ENCODE assay signal across 11 cellular contexts in genomic region chr6:142313284-142313683, GRCh38. TPM values are rescaled to one million over a fixed set of nuclear protein-coding genes. Genes with fewer than 3 reads are reported as not detected.
A peak's percentile ranks its signal among the peaks of the same experiment; 100 is the strongest.
DNase-seq lines count a peak whose midpoint lies in the region; ATAC-seq and TF ChIP-seq lines count a peak whose summit lies in the region.
"Had no signal": no experiment of that assay in that cellular context is flagged by ENCODE, and none has a peak within 500 bp of the region (broad histone marks: within the 10 kb centered on the region; RNA-seq: fewer than 3 reads in every experiment).

No MANE protein-coding gene starts in this region.

- H3K4me3 ChIP-seq in fibroblast of the aortic adventitia (ENCODE audit: low read depth, low read length) (no peak overlapping the region), trophoblast cell (ENCODE audit: low read depth, low read length) (no peak overlapping the region), A673 (ENCODE audit: low read depth, low read length, poor library complexity, severe bottlenecking) (no peak overlapping the region)

- no peaks in the 10 kb centered on the region for H3K36me3 ChIP-seq in trophoblast cell (ENCODE audit: control insufficient read depth in 1 of 2, insufficient read depth in 2 of 2, low read length in 2 of 2)
- H3K36me3 ChIP-seq in A673 (ENCODE audit: insufficient read depth, low read length, poor library complexity, severe bottlenecking): no peaks in the 10 kb centered on the region

- ATAC-seq in HG02610 (IDR thresholded peaks at IDR 0.05; ENCODE audit: unreplicated experiment): no peak
- ATAC-seq: naive thymus-derived CD4-positive, alpha-beta T cell had no signal

- no peak overlapping the region for H3T11ph ChIP-seq in H9 (ENCODE audit: low read length)

- H3K27me3 ChIP-seq in trophoblast cell (ENCODE audit: insufficient read depth, low read length): no peaks in the 10 kb centered on the region
- H3K27me3 ChIP-seq in A673 (replicated peaks; ENCODE audit: insufficient read depth, low read depth, low read length, poor library complexity): no peaks in the 10 kb centered on the region
- H3K27me3 ChIP-seq in H9 (ENCODE audit: insufficient read depth, low read length): no peaks in the 10 kb centered on the region

- no peak overlapping the region for H3K23ac ChIP-seq in trophoblast cell (ENCODE audit: low read length)
- H3K23ac ChIP-seq in H9 (ENCODE audit: insufficient read length, low read depth, low read length): no peak overlapping the region

- no peak overlapping the region for H3K4me3 Mint-ChIP-seq in H9
- H3K4me3 Mint-ChIP-seq: naive thymus-derived CD4-positive, alpha-beta T cell had no signal

- H2BK5ac ChIP-seq in trophoblast cell (ENCODE audit: low read depth, low read length, poor library complexity) (no peak overlapping the region), H9 (ENCODE audit: insufficient read length, low read length) (no peak overlapping the region)

- DNase-seq in GM04504 (ENCODE audit: low read depth): peak; percentile 74
- DNase-seq in SK-MEL-5 (ENCODE audit: low read depth, low spot score): peak; percentile 58
- peak; percentile 72 for DNase-seq in fibroblast of the aortic adventitia (ENCODE audit: low read depth)
- DNase-seq in trophoblast cell: peak; percentile 66 to 82
- DNase-seq in A673 (ENCODE audit: low spot score): no peak
- no peak for DNase-seq in H9
- DNase-seq: naive thymus-derived CD4-positive, alpha-beta T cell; NCI-H146; NCI-H526 treated with DMSO at 0.1 percent for 48 hours; SHP77 treated with DMSO at 0.1 percent for 48 hours had no signal

- no peak overlapping the region for H4K91ac ChIP-seq in trophoblast cell (ENCODE audit: low read depth, low read length)
- H4K91ac ChIP-seq in H9 (ENCODE audit: insufficient read length, low read depth, low read length): no peak overlapping the region

- H3K14ac ChIP-seq in trophoblast cell (ENCODE audit: low read length) (no peak overlapping the region), H9 (ENCODE audit: insufficient read depth, low read length) (no peak overlapping the region)

- H3K9me3 ChIP-seq in trophoblast cell (ENCODE audit: insufficient read depth, low read depth, low read length) (no peaks in the 10 kb centered on the region), A673 (ENCODE audit: low read depth, low read length, poor library complexity, severe bottlenecking) (no peaks in the 10 kb centered on the region), H9 (ENCODE audit: control insufficient read depth, low read depth, low read length) (no peaks in the 10 kb centered on the region)

- H2BK120ac ChIP-seq in trophoblast cell (ENCODE audit: insufficient read depth, low read length, poor library complexity) (no peak overlapping the region), H9 (ENCODE audit: low read depth, low read length, poor library complexity, severe bottlenecking) (no peak overlapping the region)

- in situ Hi-C loops in SK-MEL-5 (cut with HindIII; ENCODE audit: low pct_unique_long_range_greater_than_20kb, low sequenced_read_pairs): no loop called here

- H3K27ac ChIP-seq in trophoblast cell (ENCODE audit: low read depth, low read length): no peak overlapping the region
- no peak overlapping the region for H3K27ac ChIP-seq in A673 (ENCODE audit: low read depth, low read length, poor library complexity, severe bottlenecking)
- no peak overlapping the region for H3K27ac ChIP-seq in H9 (ENCODE audit: insufficient read length, low read depth, low read length)

- H3K27me3 Mint-ChIP-seq in H9 (ENCODE audit: low read depth): no peaks in the 10 kb centered on the region

- TF ChIP-seq CTCF in fibroblast of the aortic adventitia (IDR thresholded peaks at IDR 0.05; ENCODE audit: insufficient read depth, low read length): no peak
- no peak for TF ChIP-seq CTCF in A673 (conservative IDR thresholded peaks at IDR 0.05; ENCODE audit: low read depth, low read length)
- no peak for TF ChIP-seq CTCF in H9 (conservative IDR thresholded peaks at IDR 0.05)

- H3K4me1 Mint-ChIP-seq in H9: no peaks in the 10 kb centered on the region

- no peak overlapping the region for H2BK15ac ChIP-seq in H9 (ENCODE audit: low read depth, low read length)

- H3K4me1 ChIP-seq in trophoblast cell (ENCODE audit: control insufficient read depth in 1 of 2, insufficient read depth in 2 of 2, low read length in 2 of 2) (peaks cover 4% of the 10 kb centered on the region in 2 experiments), A673 (ENCODE audit: insufficient read depth, low read length, poor library complexity, severe bottlenecking) (no peaks in the 10 kb centered on the region), H9 (ENCODE audit: insufficient read depth, low read length) (no peaks in the 10 kb centered on the region)

- H3K9me3 Mint-ChIP-seq in H9: no peaks in the 10 kb centered on the region
- H3K9me3 Mint-ChIP-seq: naive thymus-derived CD4-positive, alpha-beta T cell had no signal

- CTCF ChIA-PET in A673 (lab: Charles Lee): no interaction called here

- H4K8ac ChIP-seq in trophoblast cell (ENCODE audit: low read depth, low read length) (no peak overlapping the region), H9 (replicated peaks; ENCODE audit: insufficient read length, low read depth, low read length) (no peak overlapping the region)

- intact Hi-C loops in A673 (cut with micrococcal nuclease; ENCODE audit: unreplicated experiment): no loop called here

- no peaks in the 10 kb centered on the region for H3K79me1 ChIP-seq in trophoblast cell (ENCODE audit: low read length)
- no peaks in the 10 kb centered on the region for H3K79me1 ChIP-seq in H9 (ENCODE audit: insufficient read depth, low read depth, low read length, poor library complexity, severe bottlenecking)

- H2AK5ac ChIP-seq in trophoblast cell (ENCODE audit: low read length) (no peak overlapping the region), H9 (ENCODE audit: insufficient read length, low read length) (no peak overlapping the region)

- H3K9ac ChIP-seq in trophoblast cell (ENCODE audit: low read length): no peak overlapping the region
- H3K9ac ChIP-seq in H9 (ENCODE audit: extremely low read depth, insufficient read length, low read length): no peak overlapping the region

- WGBS in trophoblast cell (ENCODE audit: extremely low coverage, insufficient coverage, insufficient read length): no CpG with 5 or more reads among the region's 2 CpGs
- WGBS in H9 (ENCODE audit: extremely low coverage, insufficient read length, low lambda C conversion rate): no CpG with 5 or more reads among the region's 2 CpGs

- H3K4ac ChIP-seq in trophoblast cell (ENCODE audit: low read depth, low read length): no peak overlapping the region
- no peak overlapping the region for H3K4ac ChIP-seq in H9 (ENCODE audit: low read depth, low read length)

- H3K56ac ChIP-seq in H9 (ENCODE audit: insufficient read length, low read depth, low read length): no peak overlapping the region

- POLR2A ChIA-PET in A673 (lab: Charles Lee; ENCODE audit: low non-redundant PET): no interaction called here

- no peak overlapping the region for H3K18ac ChIP-seq in trophoblast cell (ENCODE audit: low read length)
- H3K18ac ChIP-seq in H9 (ENCODE audit: insufficient read length, low read depth, low read length): no peak overlapping the region

- no TSS peak for BruUV-seq in A673 (replicated peaks; lab: Mats Ljungman, UMichigan)

- H4K5ac ChIP-seq in H9 (ENCODE audit: insufficient read length, low read depth, low read length): no peak overlapping the region

- no peaks in the 10 kb centered on the region for H3K79me2 ChIP-seq in trophoblast cell (ENCODE audit: control insufficient read depth, insufficient read depth, low read length, poor library complexity)
- H3K79me2 ChIP-seq in H9 (ENCODE audit: insufficient read depth, low read length): no peaks in the 10 kb centered on the region

- no peak overlapping the region for H2BK12ac ChIP-seq in trophoblast cell (ENCODE audit: low read length)
- H2BK12ac ChIP-seq in H9 (ENCODE audit: insufficient read length, low read depth, low read length): no peak overlapping the region

- H3K36me3 Mint-ChIP-seq in H9 (ENCODE audit: insufficient read depth in 1 of 3, low read depth in 3 of 3): no peaks in the 10 kb centered on the region
- H3K36me3 Mint-ChIP-seq: naive thymus-derived CD4-positive, alpha-beta T cell had no signal

- no peak overlapping the region for H3K4me2 ChIP-seq in trophoblast cell (ENCODE audit: low read length)
- H3K4me2 ChIP-seq in H9 (ENCODE audit: insufficient read depth, insufficient read length, low read length): no peak overlapping the region

- H3K27ac Mint-ChIP-seq in H9: peak overlapping the region in 1 of 3 experiments; percentile 22; a peak in 1 of 7 replicates
- H3K27ac Mint-ChIP-seq: naive thymus-derived CD4-positive, alpha-beta T cell had no signal

- no peak overlapping the region for H4K12ac ChIP-seq in trophoblast cell (ENCODE audit: low read depth, low read length)

- no peaks in the 10 kb centered on the region for H4K20me1 ChIP-seq in H9 (ENCODE audit: control insufficient read depth, insufficient read depth, insufficient read length)

- H2AFZ ChIP-seq in trophoblast cell (ENCODE audit: insufficient read depth, low read length, poor library complexity): no peak overlapping the region
- H2AFZ ChIP-seq in H9 (ENCODE audit: low read length): no peak overlapping the region

- H2BK20ac ChIP-seq in H9 (ENCODE audit: low read depth, low read length, poor library complexity, severe bottlenecking): no peak overlapping the region

- no peaks in the 10 kb centered on the region for H3K23me2 ChIP-seq in H9 (ENCODE audit: insufficient read length, low read depth, low read length, poor library complexity, severe bottlenecking)

RNA-seq across cellular contexts. Expression of gene ADGRG6, which starts 11.5 kb away (rescaled TPM):
- total RNA-seq in SK-MEL-5 (2014; rRNA removed; shearing (Covaris generic)): 130 and 134 TPM in 2 replicates
- 59.6 and 99.6 TPM in 2 replicates for polyA plus RNA-seq in SK-MEL-5 (2015; cell fraction: cytosol; rRNA removed)
- polyA plus RNA-seq in SK-MEL-5 (2015; cell fraction: nucleus; rRNA removed): 115 and 136 TPM in 2 replicates
- total RNA-seq in fibroblast of the aortic adventitia (ENCODE audit: low replicate concordance): 1.7 and 7.5 TPM in 2 replicates
- 39.0 and 41.3 TPM in 2 replicates for polyA plus RNA-seq in trophoblast cell (2013)
- total RNA-seq in A673 (2021): 0.46 and 0.49 TPM in 2 replicates
- total RNA-seq in H9 (2021): 2.2 and 2.5 TPM in 2 replicates

Comparison
In these comparisons a context has a peak if more than half of its experiments do, and no peak if none do; other contexts are left out.
1. DNase-seq: peak in GM04504 (single experiment), SK-MEL-5 (single experiment), fibroblast of the aortic adventitia (single experiment) and trophoblast cell (2 of 2); none in A673 (single experiment) and H9 (single experiment).
2. RNA of gene ADGRG6, which starts 11.5 kb away (total RNA-seq): 130 to 134 TPM in SK-MEL-5; 2.2 to 2.5 TPM in H9, 1.7 to 7.5 TPM in fibroblast of the aortic adventitia and 0.46 to 0.49 TPM in A673; every median in the first group is over 10 times any median in the second.